In genomic region chr12:131557310-131557709, GRCh38 we compare ENCODE assay signal across 9 cellular contexts.
"Had no signal": no experiment of that assay in that cellular context is flagged by ENCODE, and none has a peak within 500 bp of the region (broad histone marks: within the 10 kb centered on the region; RNA-seq: fewer than 3 reads in every experiment).

No MANE protein-coding gene starts in this region.

- H3K4me3 ChIP-seq: GM23338, K562 had no signal

- H2AFZ ChIP-seq: GM23338 had no signal

- ATAC-seq: GM23338, HCT116, K562 had no signal

- H3K4me3 Mint-ChIP-seq: GM23338, H9, HFFc6 had no signal

- H3K27ac ChIP-seq: HL-60 had no signal

- H3K9me3 Mint-ChIP-seq: GM23338, H9 had no signal

- FAIRE-seq: H1, H54, K562 had no signal

- H3K27ac Mint-ChIP-seq: GM23338, HFFc6 had no signal

- DNase-seq: H9, HFFc6, IMR-90 had no signal

- H3K4me2 ChIP-seq: GM23338 had no signal
